ENCODE assay signal across 25 cellular contexts in genomic region chr10:132548106-132548823, GRCh38. TPM values are rescaled to one million over a fixed set of nuclear protein-coding genes. Genes with fewer than 3 reads are reported as not detected.
DNase-seq lines count a peak whose midpoint lies in the region; ATAC-seq, FAIRE-seq and TF ChIP-seq lines count a peak whose summit lies in the region.
"Had no signal": no experiment of that assay in that cellular context is flagged by ENCODE, and none has a peak within 500 bp of the region (broad histone marks: within the 10 kb centered on the region; RNA-seq: fewer than 3 reads in every experiment).

No MANE protein-coding gene starts in this region.

- peak overlapping the region in 9 of 11 experiments; percentile 11 to 94 (median 80); a peak in 16 of 22 replicates for H3K27ac ChIP-seq in BLaER1 treated with 17β-estradiol and CSF1 and Interleukin-3, amounts not matched to agents 10 nM and 100 nM
- no peak overlapping the region for H3K27ac ChIP-seq in psoas muscle
- no peak overlapping the region for H3K27ac ChIP-seq in left lung
- H3K27ac ChIP-seq: SK-N-MC, WERI-Rb-1 had no signal

- intact Hi-C loops in activated B cell treated with CpG ODN at 0.5 μM for 24 hours (cut with micrococcal nuclease), result no loop called here
- intact Hi-C loops in psoas muscle (cut with DNase I), result no loop called here
- intact Hi-C loops in activated CD4-positive, alpha-beta memory T cell treated with anti-CD3 and anti-CD28 coated beads for 36 hours (cut with micrococcal nuclease), result no loop called here
- intact Hi-C loops in left lung (cut with DNase I), result no loop called here

- peaks cover 36 to 86% (median 62%) of the 10 kb centered on the region in 11 experiments; a peak in 21 of 22 replicates for H4K20me1 ChIP-seq in BLaER1 treated with 17β-estradiol and CSF1 and Interleukin-3, amounts not matched to agents 10 nM and 100 nM

- H3K36me3 Mint-ChIP-seq in activated B cell treated with CpG ODN at 0.5 μM for 24 hours (ENCODE audit: low read depth), result peaks cover 3% of the 10 kb centered on the region
- no peaks in the 10 kb centered on the region for H3K36me3 Mint-ChIP-seq in activated CD4-positive, alpha-beta memory T cell treated with anti-CD3 and anti-CD28 coated beads for 36 hours

- no peaks in the 10 kb centered on the region for H3K9me3 ChIP-seq in BLaER1 treated with 17β-estradiol and CSF1 and Interleukin-3, amounts not matched to agents 10 nM and 100 nM (replicated peaks in 1 of 11)
- H3K9me3 ChIP-seq in psoas muscle, result no peaks in the 10 kb centered on the region
- no peaks in the 10 kb centered on the region for H3K9me3 ChIP-seq in left lung
- H3K9me3 ChIP-seq: HAP-1 had no signal

- peaks cover 83% of the 10 kb centered on the region for H3K4me1 Mint-ChIP-seq in activated B cell treated with CpG ODN at 0.5 μM for 24 hours
- H3K4me1 Mint-ChIP-seq in activated CD4-positive, alpha-beta memory T cell treated with anti-CD3 and anti-CD28 coated beads for 36 hours (ENCODE audit: low read depth), result peaks cover 49% of the 10 kb centered on the region

- H3K36me3 ChIP-seq in BLaER1 treated with 17β-estradiol and CSF1 and Interleukin-3, amounts not matched to agents 10 nM and 100 nM, result peaks cover 0 to 11% (median 0%) of the 10 kb centered on the region in 11 experiments; a peak in 6 of 22 replicates
- no peaks in the 10 kb centered on the region for H3K36me3 ChIP-seq in psoas muscle (ENCODE audit: insufficient read depth in 1 of 2, low read depth in 1 of 2)
- H3K36me3 ChIP-seq in left lung, result no peaks in the 10 kb centered on the region
- H3K36me3 ChIP-seq: HAP-1, WERI-Rb-1 had no signal

- DNase-seq in GM19239 (ENCODE audit: insufficient read length, low spot score) (no peak), activated B cell treated with CpG ODN at 0.5 μM for 24 hours (no peak), psoas muscle (peak; percentile 11 to 26), glomerular visceral epithelial cell (ENCODE audit: extremely low spot score) (no peak), left lung (no peak)
- no peak for DNase-seq in activated CD4-positive, alpha-beta memory T cell treated with anti-CD3 and anti-CD28 coated beads for 36 hours
- DNase-seq: activated CD4-positive, alpha-beta T cell treated with anti-CD3 and anti-CD28 coated beads, Interleukin-2, amount 50 U/mL, for 4 hours; activated naive CD4-positive, alpha-beta T cell treated with Interleukin-2 at 50 U/mL for 16 hours; anterior cingulate cortex; CD4-positive, alpha-beta memory T cell; dermis blood vessel endothelial cell; kidney glomerular epithelial cell; mesenchymal stem cell; MM.1S; NCI-H1694; NCI-H2171 treated with DMSO at 0.1 percent for 48 hours; NCI-H524 treated with DMSO at 0.1 percent for 48 hours; WERI-Rb-1 had no signal

- POLR2A ChIA-PET in activated B cell treated with CpG ODN at 0.5 μM for 24 hours (lab: Charles Lee), result interaction anchor here (0.9 to 1.5 kb wide), 4 partner anchors 9 to 127 kb away, joined by 4 to 21 read pairs (median 8); no protein-coding TSS in a partner anchor
- POLR2A ChIA-PET in activated CD4-positive, alpha-beta memory T cell treated with anti-CD3 and anti-CD28 coated beads for 36 hours (lab: Charles Lee), result no interaction called here

- H3K9me3 Mint-ChIP-seq in activated B cell treated with CpG ODN at 0.5 μM for 24 hours, result no peaks in the 10 kb centered on the region
- no peaks in the 10 kb centered on the region for H3K9me3 Mint-ChIP-seq in activated CD4-positive, alpha-beta memory T cell treated with anti-CD3 and anti-CD28 coated beads for 36 hours
- H3K9me3 Mint-ChIP-seq: CD4-positive, alpha-beta memory T cell; T-helper 2 cell treated with Interferon-gamma antibody and Interleukin-4, amounts not matched to agents 5 μg/mL and 100 μg/mL, for 36 hours had no signal

- peak; percentile 8 for ATAC-seq in activated B cell treated with CpG ODN at 0.5 μM for 24 hours (ENCODE audit: low read depth)
- no peak for ATAC-seq in psoas muscle
- no peak for ATAC-seq in HG02571 (IDR thresholded peaks at IDR 0.05; ENCODE audit: unreplicated experiment)
- no peak for ATAC-seq in left lung

- H3K4me3 ChIP-seq in BLaER1 treated with 17β-estradiol and CSF1 and Interleukin-3, amounts not matched to agents 10 nM and 100 nM, result peak overlapping the region in 2 of 10 experiments; percentile 8 to 36; a peak in 1 of 20 replicates
- H3K4me3 ChIP-seq in psoas muscle, result no peak overlapping the region
- no peak overlapping the region for H3K4me3 ChIP-seq in left lung
- H3K4me3 ChIP-seq: GM12878, HAP-1, SK-N-MC had no signal

- 93 to 96% (median 95%) methylated on average over 25 to 28 of the region's 28 CpGs for WGBS in psoas muscle, 3 donors

- H3K27me3 ChIP-seq in BLaER1 treated with 17β-estradiol and CSF1 and Interleukin-3, amounts not matched to agents 10 nM and 100 nM, result peaks cover 0 to 49% (median 0%) of the 10 kb centered on the region in 11 experiments; a peak in 4 of 22 replicates
- H3K27me3 ChIP-seq in psoas muscle (ENCODE audit: insufficient read depth in 3 of 3, low read length in 2 of 3), result no peaks in the 10 kb centered on the region
- no peaks in the 10 kb centered on the region for H3K27me3 ChIP-seq in left lung

- peaks cover 65 to 98% (median 95%) of the 10 kb centered on the region in 10 experiments for H3K4me1 ChIP-seq in BLaER1 treated with 17β-estradiol and CSF1 and Interleukin-3, amounts not matched to agents 10 nM and 100 nM
- H3K4me1 ChIP-seq in psoas muscle, result peaks cover 53% of the 10 kb centered on the region
- peaks cover 0 to 79% of the 10 kb centered on the region in 2 donors for H3K4me1 ChIP-seq in left lung
- H3K4me1 ChIP-seq: HAP-1 had no signal

- TF ChIP-seq CTCF in activated B cell treated with CpG ODN at 0.5 μM for 24 hours (IDR thresholded peaks at IDR 0.05), result no peak
- TF ChIP-seq CTCF in psoas muscle (IDR thresholded peaks at IDR 0.05), result no peak
- TF ChIP-seq CTCF in left lung (IDR thresholded peaks at IDR 0.05), result no peak

- H3K27me3 Mint-ChIP-seq in activated B cell treated with CpG ODN at 0.5 μM for 24 hours, result no peaks in the 10 kb centered on the region
- no peaks in the 10 kb centered on the region for H3K27me3 Mint-ChIP-seq in activated CD4-positive, alpha-beta memory T cell treated with anti-CD3 and anti-CD28 coated beads for 36 hours
- H3K27me3 Mint-ChIP-seq: CD4-positive, alpha-beta memory T cell had no signal

- CTCF ChIA-PET in activated B cell treated with CpG ODN at 0.5 μM for 24 hours (lab: Charles Lee), result no interaction called here
- CTCF ChIA-PET in activated CD4-positive, alpha-beta memory T cell treated with anti-CD3 and anti-CD28 coated beads for 36 hours (lab: Charles Lee), result no interaction called here

- peak; percentile 35 for FAIRE-seq in GM19239 (lab: Jason Lieb, UNC)
- FAIRE-seq: urothelium cell line had no signal

- H3K27ac Mint-ChIP-seq in activated B cell treated with CpG ODN at 0.5 μM for 24 hours, result peak overlapping the region; percentile 90
- H3K27ac Mint-ChIP-seq in activated CD4-positive, alpha-beta memory T cell treated with anti-CD3 and anti-CD28 coated beads for 36 hours, result no peak overlapping the region
- H3K27ac Mint-ChIP-seq: T-helper 2 cell treated with Interferon-gamma antibody and Interleukin-4, amounts not matched to agents 5 μg/mL and 100 μg/mL, for 36 hours had no signal

- peak overlapping the region; percentile 33 to 99 (median 96); a peak in 21 of 22 replicates for H3K4me2 ChIP-seq in BLaER1 treated with 17β-estradiol and CSF1 and Interleukin-3, amounts not matched to agents 10 nM and 100 nM

- H3K4me3 Mint-ChIP-seq in activated B cell treated with CpG ODN at 0.5 μM for 24 hours, result peak overlapping the region; percentile 66
- no peak overlapping the region for H3K4me3 Mint-ChIP-seq in activated CD4-positive, alpha-beta memory T cell treated with anti-CD3 and anti-CD28 coated beads for 36 hours
- H3K4me3 Mint-ChIP-seq: CD4-positive, alpha-beta memory T cell; T-helper 2 cell treated with Interferon-gamma antibody and Interleukin-4, amounts not matched to agents 5 μg/mL and 100 μg/mL, for 36 hours had no signal

- peak overlapping the region in 8 of 11 experiments; percentile 8 to 75 (median 50); a peak in 11 of 22 replicates for H3K9ac ChIP-seq in BLaER1 treated with 17β-estradiol and CSF1 and Interleukin-3, amounts not matched to agents 10 nM and 100 nM

RNA-seq across cellular contexts. Expression of gene INPP5A, which starts 10.7 kb away (rescaled TPM):
- total RNA-seq in activated B cell treated with CpG ODN at 0.5 μM for 24 hours, result 20.5 and 24.9 TPM in 2 replicates
- 10 to 100 TPM; 38.2 to 48.8 (median 42.2) TPM for total RNA-seq in psoas muscle
- 10 to 100 TPM; 15.1 to 44.3 (median 29.5) TPM for polyA plus RNA-seq in psoas muscle
- total RNA-seq in activated CD4-positive, alpha-beta memory T cell treated with anti-CD3 and anti-CD28 coated beads for 36 hours, result 1 to 10 TPM; 7.4 to 7.5 TPM
- total RNA-seq in left lung, result 10 to 100 TPM; 32.0 to 37.0 TPM

Comparison
In these comparisons a context has a peak if more than half of its experiments do, and no peak if none do; other contexts are left out.
1. H3K27ac ChIP-seq: peak in BLaER1 treated with 17β-estradiol and CSF1 and Interleukin-3, amounts not matched to agents 10 nM and 100 nM (9 of 11); none in psoas muscle (single experiment) and left lung (0 of 2).
2. DNase-seq: peak in psoas muscle (2 of 2); none in GM19239 (single experiment), activated B cell treated with CpG ODN at 0.5 μM for 24 hours (single experiment), activated CD4-positive, alpha-beta memory T cell treated with anti-CD3 and anti-CD28 coated beads for 36 hours (single experiment), glomerular visceral epithelial cell (single experiment) and left lung (0 of 2).